Comparison of ENCODE assay signal across 14 cellular contexts in genomic region chr3:42525736-42526345, GRCh38. TPM values are rescaled to one million over a fixed set of nuclear protein-coding genes. Genes with fewer than 3 reads are reported as not detected.
"Had no signal": no experiment of that assay in that cellular context is flagged by ENCODE, and none has a peak within 500 bp of the region (broad histone marks: within the 10 kb centered on the region; RNA-seq: fewer than 3 reads in every experiment).

No MANE protein-coding gene starts in this region.

- H3K9me3 Mint-ChIP-seq: activated T-helper 2 cell treated with anti-CD3 and anti-CD28 coated beads, Interferon-gamma antibody, Interleukin-2, Interleukin-4, amounts not matched to agents 10 μg/mL and 5 μg/mL and 100 μg/mL, durations not matched to agents 14 hours and 24 hours and 36 hours; neural progenitor cell; stimulated activated effector memory CD8-positive, alpha-beta T cell treated with anti-CD3 and anti-CD28 coated beads, Interleukin-12 subunit alpha, Interleukin-12 subunit beta, amount 100 ng/mL, for 72 hours had no signal

- H3K9ac ChIP-seq: neural progenitor cell had no signal

- FAIRE-seq: frontal cortex, islet of Langerhans, pancreas had no signal

- H2AFZ ChIP-seq: neural progenitor cell had no signal

- ATAC-seq: heart right ventricle, left colon, pancreas had no signal

- H3K27me3 ChIP-seq: heart right ventricle, neural progenitor cell, pancreas, tibial artery had no signal

- H3K36me3 Mint-ChIP-seq: neural progenitor cell; stimulated activated effector memory CD8-positive, alpha-beta T cell treated with anti-CD3 and anti-CD28 coated beads, Interleukin-12 subunit alpha, Interleukin-12 subunit beta, amount 100 ng/mL, for 72 hours had no signal

- H3K9me3 ChIP-seq: heart right ventricle, pancreas, tibial artery had no signal

- H3K36me3 ChIP-seq: heart right ventricle, neural progenitor cell, pancreas, WERI-Rb-1 had no signal

- H3K4me1 ChIP-seq: neural progenitor cell, pancreas, tibial artery had no signal

- H3K27ac Mint-ChIP-seq: activated T-helper 2 cell treated with anti-CD3 and anti-CD28 coated beads, Interferon-gamma antibody, Interleukin-2, Interleukin-4, amounts not matched to agents 10 μg/mL and 5 μg/mL and 100 μg/mL, durations not matched to agents 14 hours and 24 hours and 36 hours; neural progenitor cell had no signal

- H3K4me3 Mint-ChIP-seq: neural progenitor cell; stimulated activated effector memory CD8-positive, alpha-beta T cell treated with anti-CD3 and anti-CD28 coated beads, Interleukin-12 subunit alpha, Interleukin-12 subunit beta, amount 100 ng/mL, for 72 hours had no signal

- DNase-seq: heart right ventricle, left colon, midbrain, pancreas, tibial artery had no signal

- H3K27ac ChIP-seq: heart right ventricle, neural progenitor cell, pancreas, tibial artery, WERI-Rb-1 had no signal

- H3K4me3 ChIP-seq: heart right ventricle, neural progenitor cell, pancreas, tibial artery had no signal

- H3K4me2 ChIP-seq: neural progenitor cell had no signal

RNA-seq across cellular contexts. Expression of gene VIPR1, which starts 23.4 kb away (rescaled TPM):
- total RNA-seq: dermis microvascular lymphatic vessel endothelial cell, epithelial cell of proximal tubule, myocyte had no signal
